ENCODE assay signal across 1 cellular context in genomic region chr19:15379996-15380647, GRCh38.
A peak's percentile ranks its signal among the peaks of the same experiment; 100 is the strongest.
TF ChIP-seq lines count a peak whose summit lies in the region.

No MANE protein-coding gene starts in this region.

TF ChIP-seq in GM12878, 131 proteins besides CTCF, POLR2A, EP300 and RAD21 (continued from another document and continues in another):
- TF ChIP-seq IRF3 (IDR thresholded peaks at IDR 0.05) (no peak), MEF2A (IDR thresholded peaks at IDR 0.05; ENCODE audit: insufficient read depth, low read depth, low read length) (no peak), MYB (IDR thresholded peaks at IDR 0.05; ENCODE audit: borderline replicate concordance, low read depth, low read length) (no peak), CBFB (IDR thresholded peaks at IDR 0.05; ENCODE audit: low read depth) (no peak; the same call in 1 of the 2 replicates), CREB1 (IDR thresholded peaks at IDR 0.05; ENCODE audit: low read depth) (no peak), RBBP5 (conservative IDR thresholded peaks at IDR 0.05) (no peak), STAT1 (conservative IDR thresholded peaks at IDR 0.05) (no peak), SMC3 (IDR thresholded peaks at IDR 0.05; ENCODE audit: borderline replicate concordance, low read length) (no peak), YY1 (IDR thresholded peaks at IDR 0.05; ENCODE audit: low read depth, low read length) (no peak), FOS (IDR thresholded peaks at IDR 0.05; ENCODE audit: borderline replicate concordance, extremely low read depth, insufficient read length) (no peak), BCL3 (IDR thresholded peaks at IDR 0.05; ENCODE audit: borderline replicate concordance, insufficient read depth, low read depth, low read length, poor library complexity, severe bottlenecking) (no peak), WRNIP1 (IDR thresholded peaks at IDR 0.05; ENCODE audit: borderline replicate concordance, low read depth, low read length) (no peak), ZNF622 (IDR thresholded peaks at IDR 0.05) (no peak), NRF1 (conservative IDR thresholded peaks at IDR 0.05; ENCODE audit: low read depth, low read length) (no peak), CHD2 (IDR thresholded peaks at IDR 0.05; ENCODE audit: borderline replicate concordance, low read depth, low read length) (no peak), SUZ12 (IDR thresholded peaks at IDR 0.05; ENCODE audit: unreplicated experiment) (no peak), CBX5 (IDR thresholded peaks at IDR 0.05; ENCODE audit: low read depth) (no peak), TCF7 (IDR thresholded peaks at IDR 0.05; ENCODE audit: borderline replicate concordance) (no peak), TCF12 (IDR thresholded peaks at IDR 0.05; ENCODE audit: low read depth, low read length) (no peak), SIX5 (IDR thresholded peaks at IDR 0.05; ENCODE audit: low read depth, low read length, severe bottlenecking) (no peak), HCFC1 (IDR thresholded peaks at IDR 0.05; ENCODE audit: low read length) (no peak), TBL1XR1 (IDR thresholded peaks at IDR 0.05; ENCODE audit: low read depth, low read length) (no peak), ELK1 (IDR thresholded peaks at IDR 0.05; ENCODE audit: low read depth, low read length) (no peak)
- TF ChIP-seq, protein P1, sequence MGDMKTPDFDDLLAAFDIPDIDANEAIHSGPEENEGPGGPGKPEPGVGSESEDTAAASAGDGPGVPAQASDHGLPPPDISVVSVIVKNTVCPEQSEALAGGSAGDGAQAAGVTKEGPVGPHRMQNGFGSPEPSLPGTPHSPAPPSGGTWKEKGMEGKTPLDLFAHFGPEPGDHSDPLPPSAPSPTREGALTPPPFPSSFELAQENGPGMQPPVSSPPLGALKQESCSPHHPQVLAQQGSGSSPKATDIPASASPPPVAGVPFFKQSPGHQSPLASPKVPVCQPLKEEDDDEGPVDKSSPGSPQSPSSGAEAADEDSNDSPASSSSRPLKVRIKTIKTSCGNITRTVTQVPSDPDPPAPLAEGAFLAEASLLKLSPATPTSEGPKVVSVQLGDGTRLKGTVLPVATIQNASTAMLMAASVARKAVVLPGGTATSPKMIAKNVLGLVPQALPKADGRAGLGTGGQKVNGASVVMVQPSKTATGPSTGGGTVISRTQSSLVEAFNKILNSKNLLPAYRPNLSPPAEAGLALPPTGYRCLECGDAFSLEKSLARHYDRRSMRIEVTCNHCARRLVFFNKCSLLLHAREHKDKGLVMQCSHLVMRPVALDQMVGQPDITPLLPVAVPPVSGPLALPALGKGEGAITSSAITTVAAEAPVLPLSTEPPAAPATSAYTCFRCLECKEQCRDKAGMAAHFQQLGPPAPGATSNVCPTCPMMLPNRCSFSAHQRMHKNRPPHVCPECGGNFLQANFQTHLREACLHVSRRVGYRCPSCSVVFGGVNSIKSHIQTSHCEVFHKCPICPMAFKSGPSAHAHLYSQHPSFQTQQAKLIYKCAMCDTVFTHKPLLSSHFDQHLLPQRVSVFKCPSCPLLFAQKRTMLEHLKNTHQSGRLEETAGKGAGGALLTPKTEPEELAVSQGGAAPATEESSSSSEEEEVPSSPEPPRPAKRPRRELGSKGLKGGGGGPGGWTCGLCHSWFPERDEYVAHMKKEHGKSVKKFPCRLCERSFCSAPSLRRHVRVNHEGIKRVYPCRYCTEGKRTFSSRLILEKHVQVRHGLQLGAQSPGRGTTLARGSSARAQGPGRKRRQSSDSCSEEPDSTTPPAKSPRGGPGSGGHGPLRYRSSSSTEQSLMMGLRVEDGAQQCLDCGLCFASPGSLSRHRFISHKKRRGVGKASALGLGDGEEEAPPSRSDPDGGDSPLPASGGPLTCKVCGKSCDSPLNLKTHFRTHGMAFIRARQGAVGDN (IDR thresholded peaks at IDR 0.05) = peak; percentile 68
- TF ChIP-seq, protein P2, sequence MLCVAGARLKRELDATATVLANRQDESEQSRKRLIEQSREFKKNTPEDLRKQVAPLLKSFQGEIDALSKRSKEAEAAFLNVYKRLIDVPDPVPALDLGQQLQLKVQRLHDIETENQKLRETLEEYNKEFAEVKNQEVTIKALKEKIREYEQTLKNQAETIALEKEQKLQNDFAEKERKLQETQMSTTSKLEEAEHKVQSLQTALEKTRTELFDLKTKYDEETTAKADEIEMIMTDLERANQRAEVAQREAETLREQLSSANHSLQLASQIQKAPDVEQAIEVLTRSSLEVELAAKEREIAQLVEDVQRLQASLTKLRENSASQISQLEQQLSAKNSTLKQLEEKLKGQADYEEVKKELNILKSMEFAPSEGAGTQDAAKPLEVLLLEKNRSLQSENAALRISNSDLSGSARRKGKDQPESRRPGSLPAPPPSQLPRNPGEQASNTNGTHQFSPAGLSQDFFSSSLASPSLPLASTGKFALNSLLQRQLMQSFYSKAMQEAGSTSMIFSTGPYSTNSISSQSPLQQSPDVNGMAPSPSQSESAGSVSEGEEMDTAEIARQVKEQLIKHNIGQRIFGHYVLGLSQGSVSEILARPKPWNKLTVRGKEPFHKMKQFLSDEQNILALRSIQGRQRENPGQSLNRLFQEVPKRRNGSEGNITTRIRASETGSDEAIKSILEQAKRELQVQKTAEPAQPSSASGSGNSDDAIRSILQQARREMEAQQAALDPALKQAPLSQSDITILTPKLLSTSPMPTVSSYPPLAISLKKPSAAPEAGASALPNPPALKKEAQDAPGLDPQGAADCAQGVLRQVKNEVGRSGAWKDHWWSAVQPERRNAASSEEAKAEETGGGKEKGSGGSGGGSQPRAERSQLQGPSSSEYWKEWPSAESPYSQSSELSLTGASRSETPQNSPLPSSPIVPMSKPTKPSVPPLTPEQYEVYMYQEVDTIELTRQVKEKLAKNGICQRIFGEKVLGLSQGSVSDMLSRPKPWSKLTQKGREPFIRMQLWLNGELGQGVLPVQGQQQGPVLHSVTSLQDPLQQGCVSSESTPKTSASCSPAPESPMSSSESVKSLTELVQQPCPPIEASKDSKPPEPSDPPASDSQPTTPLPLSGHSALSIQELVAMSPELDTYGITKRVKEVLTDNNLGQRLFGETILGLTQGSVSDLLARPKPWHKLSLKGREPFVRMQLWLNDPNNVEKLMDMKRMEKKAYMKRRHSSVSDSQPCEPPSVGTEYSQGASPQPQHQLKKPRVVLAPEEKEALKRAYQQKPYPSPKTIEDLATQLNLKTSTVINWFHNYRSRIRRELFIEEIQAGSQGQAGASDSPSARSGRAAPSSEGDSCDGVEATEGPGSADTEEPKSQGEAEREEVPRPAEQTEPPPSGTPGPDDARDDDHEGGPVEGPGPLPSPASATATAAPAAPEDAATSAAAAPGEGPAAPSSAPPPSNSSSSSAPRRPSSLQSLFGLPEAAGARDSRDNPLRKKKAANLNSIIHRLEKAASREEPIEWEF (IDR thresholded peaks at IDR 0.05; ENCODE audit: insufficient replicate concordance, low read depth, low read length) = no peak
- TF ChIP-seq, protein P3, sequence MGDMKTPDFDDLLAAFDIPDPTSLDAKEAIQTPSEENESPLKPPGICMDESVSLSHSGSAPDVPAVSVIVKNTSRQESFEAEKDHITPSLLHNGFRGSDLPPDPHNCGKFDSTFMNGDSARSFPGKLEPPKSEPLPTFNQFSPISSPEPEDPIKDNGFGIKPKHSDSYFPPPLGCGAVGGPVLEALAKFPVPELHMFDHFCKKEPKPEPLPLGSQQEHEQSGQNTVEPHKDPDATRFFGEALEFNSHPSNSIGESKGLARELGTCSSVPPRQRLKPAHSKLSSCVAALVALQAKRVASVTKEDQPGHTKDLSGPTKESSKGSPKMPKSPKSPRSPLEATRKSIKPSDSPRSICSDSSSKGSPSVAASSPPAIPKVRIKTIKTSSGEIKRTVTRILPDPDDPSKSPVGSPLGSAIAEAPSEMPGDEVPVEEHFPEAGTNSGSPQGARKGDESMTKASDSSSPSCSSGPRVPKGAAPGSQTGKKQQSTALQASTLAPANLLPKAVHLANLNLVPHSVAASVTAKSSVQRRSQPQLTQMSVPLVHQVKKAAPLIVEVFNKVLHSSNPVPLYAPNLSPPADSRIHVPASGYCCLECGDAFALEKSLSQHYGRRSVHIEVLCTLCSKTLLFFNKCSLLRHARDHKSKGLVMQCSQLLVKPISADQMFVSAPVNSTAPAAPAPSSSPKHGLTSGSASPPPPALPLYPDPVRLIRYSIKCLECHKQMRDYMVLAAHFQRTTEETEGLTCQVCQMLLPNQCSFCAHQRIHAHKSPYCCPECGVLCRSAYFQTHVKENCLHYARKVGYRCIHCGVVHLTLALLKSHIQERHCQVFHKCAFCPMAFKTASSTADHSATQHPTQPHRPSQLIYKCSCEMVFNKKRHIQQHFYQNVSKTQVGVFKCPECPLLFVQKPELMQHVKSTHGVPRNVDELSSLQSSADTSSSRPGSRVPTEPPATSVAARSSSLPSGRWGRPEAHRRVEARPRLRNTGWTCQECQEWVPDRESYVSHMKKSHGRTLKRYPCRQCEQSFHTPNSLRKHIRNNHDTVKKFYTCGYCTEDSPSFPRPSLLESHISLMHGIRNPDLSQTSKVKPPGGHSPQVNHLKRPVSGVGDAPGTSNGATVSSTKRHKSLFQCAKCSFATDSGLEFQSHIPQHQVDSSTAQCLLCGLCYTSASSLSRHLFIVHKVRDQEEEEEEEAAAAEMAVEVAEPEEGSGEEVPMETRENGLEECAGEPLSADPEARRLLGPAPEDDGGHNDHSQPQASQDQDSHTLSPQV (IDR thresholded peaks at IDR 0.05) = no peak
- TF ChIP-seq, protein P4, sequence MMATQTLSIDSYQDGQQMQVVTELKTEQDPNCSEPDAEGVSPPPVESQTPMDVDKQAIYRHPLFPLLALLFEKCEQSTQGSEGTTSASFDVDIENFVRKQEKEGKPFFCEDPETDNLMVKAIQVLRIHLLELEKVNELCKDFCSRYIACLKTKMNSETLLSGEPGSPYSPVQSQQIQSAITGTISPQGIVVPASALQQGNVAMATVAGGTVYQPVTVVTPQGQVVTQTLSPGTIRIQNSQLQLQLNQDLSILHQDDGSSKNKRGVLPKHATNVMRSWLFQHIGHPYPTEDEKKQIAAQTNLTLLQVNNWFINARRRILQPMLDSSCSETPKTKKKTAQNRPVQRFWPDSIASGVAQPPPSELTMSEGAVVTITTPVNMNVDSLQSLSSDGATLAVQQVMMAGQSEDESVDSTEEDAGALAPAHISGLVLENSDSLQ (IDR thresholded peaks at IDR 0.05) = peak; percentile 8; the same call in 1 of the 2 replicates
- TF ChIP-seq, protein P5, sequence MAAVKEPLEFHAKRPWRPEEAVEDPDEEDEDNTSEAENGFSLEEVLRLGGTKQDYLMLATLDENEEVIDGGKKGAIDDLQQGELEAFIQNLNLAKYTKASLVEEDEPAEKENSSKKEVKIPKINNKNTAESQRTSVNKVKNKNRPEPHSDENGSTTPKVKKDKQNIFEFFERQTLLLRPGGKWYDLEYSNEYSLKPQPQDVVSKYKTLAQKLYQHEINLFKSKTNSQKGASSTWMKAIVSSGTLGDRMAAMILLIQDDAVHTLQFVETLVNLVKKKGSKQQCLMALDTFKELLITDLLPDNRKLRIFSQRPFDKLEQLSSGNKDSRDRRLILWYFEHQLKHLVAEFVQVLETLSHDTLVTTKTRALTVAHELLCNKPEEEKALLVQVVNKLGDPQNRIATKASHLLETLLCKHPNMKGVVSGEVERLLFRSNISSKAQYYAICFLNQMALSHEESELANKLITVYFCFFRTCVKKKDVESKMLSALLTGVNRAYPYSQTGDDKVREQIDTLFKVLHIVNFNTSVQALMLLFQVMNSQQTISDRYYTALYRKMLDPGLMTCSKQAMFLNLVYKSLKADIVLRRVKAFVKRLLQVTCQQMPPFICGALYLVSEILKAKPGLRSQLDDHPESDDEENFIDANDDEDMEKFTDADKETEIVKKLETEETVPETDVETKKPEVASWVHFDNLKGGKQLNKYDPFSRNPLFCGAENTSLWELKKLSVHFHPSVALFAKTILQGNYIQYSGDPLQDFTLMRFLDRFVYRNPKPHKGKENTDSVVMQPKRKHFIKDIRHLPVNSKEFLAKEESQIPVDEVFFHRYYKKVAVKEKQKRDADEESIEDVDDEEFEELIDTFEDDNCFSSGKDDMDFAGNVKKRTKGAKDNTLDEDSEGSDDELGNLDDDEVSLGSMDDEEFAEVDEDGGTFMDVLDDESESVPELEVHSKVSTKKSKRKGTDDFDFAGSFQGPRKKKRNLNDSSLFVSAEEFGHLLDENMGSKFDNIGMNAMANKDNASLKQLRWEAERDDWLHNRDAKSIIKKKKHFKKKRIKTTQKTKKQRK (IDR thresholded peaks at IDR 0.05; ENCODE audit: low read depth, low read length) = no peak
- TF ChIP-seq, protein P6, sequence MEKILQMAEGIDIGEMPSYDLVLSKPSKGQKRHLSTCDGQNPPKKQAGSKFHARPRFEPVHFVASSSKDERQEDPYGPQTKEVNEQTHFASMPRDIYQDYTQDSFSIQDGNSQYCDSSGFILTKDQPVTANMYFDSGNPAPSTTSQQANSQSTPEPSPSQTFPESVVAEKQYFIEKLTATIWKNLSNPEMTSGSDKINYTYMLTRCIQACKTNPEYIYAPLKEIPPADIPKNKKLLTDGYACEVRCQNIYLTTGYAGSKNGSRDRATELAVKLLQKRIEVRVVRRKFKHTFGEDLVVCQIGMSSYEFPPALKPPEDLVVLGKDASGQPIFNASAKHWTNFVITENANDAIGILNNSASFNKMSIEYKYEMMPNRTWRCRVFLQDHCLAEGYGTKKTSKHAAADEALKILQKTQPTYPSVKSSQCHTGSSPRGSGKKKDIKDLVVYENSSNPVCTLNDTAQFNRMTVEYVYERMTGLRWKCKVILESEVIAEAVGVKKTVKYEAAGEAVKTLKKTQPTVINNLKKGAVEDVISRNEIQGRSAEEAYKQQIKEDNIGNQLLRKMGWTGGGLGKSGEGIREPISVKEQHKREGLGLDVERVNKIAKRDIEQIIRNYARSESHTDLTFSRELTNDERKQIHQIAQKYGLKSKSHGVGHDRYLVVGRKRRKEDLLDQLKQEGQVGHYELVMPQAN (conservative IDR thresholded peaks at IDR 0.05) = peak; percentile 85
